8 cellular contexts compared by ENCODE assay signal in the genomic region with DNA sequence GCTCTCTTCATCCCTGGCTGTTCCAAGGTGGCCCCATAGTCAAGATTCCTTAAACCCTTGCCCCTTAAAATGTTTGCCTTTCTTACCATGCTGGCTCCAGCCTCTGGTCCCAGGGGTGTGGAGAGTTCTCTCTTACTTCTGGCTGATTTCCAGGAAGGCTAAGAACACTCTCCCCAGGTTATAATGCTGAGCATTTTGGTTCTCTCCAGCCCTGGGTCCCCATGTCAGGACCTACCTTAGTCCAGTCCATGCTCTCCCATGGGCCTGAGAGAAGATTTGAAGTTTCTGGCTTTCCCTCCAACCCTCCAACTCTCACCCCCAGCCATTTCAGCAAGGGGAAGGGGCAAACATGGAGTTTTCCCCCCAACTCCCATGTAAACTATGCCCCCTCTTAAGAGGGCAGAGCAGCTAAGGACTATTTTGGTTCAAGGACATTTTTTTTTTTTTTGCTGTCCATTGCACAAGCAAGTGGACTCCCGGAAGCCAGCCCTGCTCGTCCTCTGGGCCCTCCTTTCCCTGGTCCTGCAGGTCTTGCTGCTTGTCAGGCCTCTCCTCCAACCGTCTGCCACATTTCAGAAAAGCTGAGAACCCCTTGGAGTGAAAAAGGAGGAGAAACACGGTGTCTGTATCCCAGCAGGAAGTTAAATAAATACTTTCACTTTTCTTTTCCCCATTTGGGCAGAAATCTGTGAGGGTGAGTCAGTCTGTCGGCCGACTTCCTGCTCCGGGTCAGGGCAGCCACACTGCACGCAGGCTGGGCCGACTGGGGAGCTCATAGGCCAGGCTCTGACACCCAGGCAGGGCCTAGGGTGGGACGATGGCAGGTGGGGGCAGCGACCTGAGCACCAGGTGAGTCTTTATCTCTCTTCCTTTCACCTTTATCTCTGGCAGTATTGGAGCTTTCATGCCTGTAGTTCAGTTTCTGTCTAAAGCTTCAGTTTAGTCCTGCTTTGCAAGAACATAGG. TPM values are rescaled to one million over a fixed set of nuclear protein-coding genes. Genes with fewer than 3 reads are reported as not detected.
A peak's percentile ranks its signal among the peaks of the same experiment; 100 is the strongest.
DNase-seq lines count a peak whose midpoint lies in the region; ATAC-seq and TF ChIP-seq lines count a peak whose summit lies in the region.

SP140L (plus strand) TSS at position 741 of the 965 bp plus-strand sequence; CDS start at position 818, 77 bp downstream.

- TF ChIP-seq CTCF in HL-60 (IDR thresholded peaks at IDR 0.05; ENCODE audit: insufficient read depth, low read length): no peak
- TF ChIP-seq CTCF in ascending aorta (IDR thresholded peaks at IDR 0.05): no peak

- no peaks in the 10 kb centered on the region for H3K9me3 ChIP-seq in CD4-positive, CD25-positive, alpha-beta regulatory T cell (ENCODE audit: control insufficient read depth in 2 of 2, low read length in 2 of 2)
- H3K9me3 ChIP-seq in ascending aorta: peaks cover 0 to 6% of the 10 kb centered on the region in 2 donors

- H3K27me3 ChIP-seq in CD4-positive, CD25-positive, alpha-beta regulatory T cell (ENCODE audit: control insufficient read depth, insufficient read depth, low read length): no peaks in the 10 kb centered on the region
- H3K27me3 ChIP-seq in HL-60 (ENCODE audit: insufficient read depth, poor library complexity, severe bottlenecking) (no peaks in the 10 kb centered on the region), ascending aorta (no peaks in the 10 kb centered on the region)

- no peaks in the 10 kb centered on the region for H3K9me3 Mint-ChIP-seq in CD4-positive, CD25-positive, alpha-beta regulatory T cell

- peak; percentile 99 to 100 for ATAC-seq in CD4-positive, CD25-positive, alpha-beta regulatory T cell (ENCODE audit: low read depth in 2 of 2)
- peak; percentile 81 for ATAC-seq in GM19468 (IDR thresholded peaks at IDR 0.05; ENCODE audit: extremely low read depth, unreplicated experiment)

- peaks cover 40 to 87% (median 59%) of the 10 kb centered on the region in 4 donors for H3K4me1 Mint-ChIP-seq in CD4-positive, CD25-positive, alpha-beta regulatory T cell

- DNase-seq in CD4-positive, CD25-positive, alpha-beta regulatory T cell: peak; percentile 72 to 91 (median 76)
- DNase-seq in HL-60 (ENCODE audit: low read depth in 1 of 2, low spot score in 1 of 2): peak in 1 of 2 experiments; percentile 83
- DNase-seq in T-helper 2 cell: peak; percentile 49 to 94 (median 71)
- DNase-seq in ascending aorta (ENCODE audit: low spot score in 2 of 2): peak in 1 of 2 donors; percentile 83
- peak; percentile 88 for DNase-seq in iris pigment epithelial cell (ENCODE audit: low read depth)
- DNase-seq in stimulated activated CD4-positive, alpha-beta T cell treated with anti-CD3 and anti-CD28 coated beads, Interleukin-1b, Interleukin-23, amount 100 ng/mL, for 24 hours (ENCODE audit: low read depth in 4 of 4, low spot score in 1 of 4): peak; percentile 33 to 65 (median 54)
- DNase-seq in middle frontal gyrus (ENCODE audit: extremely low spot score, low spot score): no peak

- H3K4me3 ChIP-seq in CD4-positive, CD25-positive, alpha-beta regulatory T cell (ENCODE audit: low read depth, low read length): peak within 1 kb of the TSS; percentile 98
- peak within 1 kb of the TSS; percentile 47 for H3K4me3 ChIP-seq in HL-60 (replicated peaks; ENCODE audit: insufficient read depth, low read length)
- peak within 1 kb of the TSS; percentile 48 to 67 for H3K4me3 ChIP-seq in ascending aorta

- H3K27me3 Mint-ChIP-seq in CD4-positive, CD25-positive, alpha-beta regulatory T cell: no peaks in the 10 kb centered on the region

- peak within 1 kb of the TSS; percentile 90 for H3K27ac ChIP-seq in CD4-positive, CD25-positive, alpha-beta regulatory T cell (ENCODE audit: insufficient read depth, low read length, poor library complexity, severe bottlenecking)
- H3K27ac ChIP-seq in HL-60 (replicated peaks) (peak within 1 kb of the TSS; percentile 82), ascending aorta (peak within 1 kb of the TSS; percentile 67 to 70)

- H3K27ac Mint-ChIP-seq in CD4-positive, CD25-positive, alpha-beta regulatory T cell: peak within 1 kb of the TSS; percentile 96 to 100 (median 98)

- H3K4me1 ChIP-seq in CD4-positive, CD25-positive, alpha-beta regulatory T cell (ENCODE audit: control insufficient read depth, insufficient read depth, low read length, poor library complexity, severe bottlenecking): peaks cover 64% of the 10 kb centered on the region
- H3K4me1 ChIP-seq in ascending aorta: no peaks in the 10 kb centered on the region

- peaks cover 7% of the 10 kb centered on the region for H3K36me3 ChIP-seq in CD4-positive, CD25-positive, alpha-beta regulatory T cell (ENCODE audit: control insufficient read depth, insufficient read depth, low read length)
- peaks cover 0 to 2% of the 10 kb centered on the region in 2 donors for H3K36me3 ChIP-seq in ascending aorta

- H3K36me3 Mint-ChIP-seq in CD4-positive, CD25-positive, alpha-beta regulatory T cell: peaks cover 25% of the 10 kb centered on the region

- peak within 1 kb of the TSS; percentile 94 to 100 (median 95) for H3K4me3 Mint-ChIP-seq in CD4-positive, CD25-positive, alpha-beta regulatory T cell

- intact Hi-C loops in ascending aorta (cut with DNase I): no loop called here

RNA-seq across cellular contexts. Expression of gene SP140L, which starts in this region (rescaled TPM):
- total RNA-seq in CD4-positive, CD25-positive, alpha-beta regulatory T cell: 68.5 TPM
- 10 to 100 TPM; 14.3 to 25.9 (median 22.6) TPM for polyA plus RNA-seq in CD4-positive, CD25-positive, alpha-beta regulatory T cell
- total RNA-seq in ascending aorta: 4.0 TPM

Comparison
In these comparisons a context has a peak if more than half of its experiments do, and no peak if none do; other contexts are left out.
1. RNA of gene SP140L (total RNA-seq): 68.5 TPM in CD4-positive, CD25-positive, alpha-beta regulatory T cell (single experiment); 4.0 TPM in ascending aorta (single experiment); every median in the first group is over 10 times any median in the second.
2. H3K4me3 ChIP-seq: peak in every context shown above with its lines; median percentile 98 in CD4-positive, CD25-positive, alpha-beta regulatory T cell; 58 in ascending aorta; 47 in HL-60.
3. Peak in every context shown above with its lines, with median percentiles within 50 percentile points of each other: H3K27ac ChIP-seq.